ENCODE assay signal across 9 cellular contexts in genomic region chr1:79239840-79240239, GRCh38.
"Had no signal": no experiment of that assay in that cellular context is flagged by ENCODE, and none has a peak within 500 bp of the region (broad histone marks: within the 10 kb centered on the region; RNA-seq: fewer than 3 reads in every experiment).

No MANE protein-coding gene starts in this region.

- ATAC-seq: HCT116 had no signal

- H3K27me3 Mint-ChIP-seq: IgD-negative memory B cell had no signal

- H3K4me3 Mint-ChIP-seq: IgD-negative memory B cell had no signal

- H3K4me1 Mint-ChIP-seq: IgD-negative memory B cell had no signal

- H3K9me3 ChIP-seq: HAP-1 had no signal

- H3K9ac ChIP-seq: GM23248, KMS-11 had no signal

- H3K4me2 ChIP-seq: KMS-11 had no signal

- H3K36me3 Mint-ChIP-seq: IgD-negative memory B cell had no signal

- H3K4me3 ChIP-seq: GM23248, HAP-1 had no signal

- H2AFZ ChIP-seq: GM23248 had no signal

- H3K27ac Mint-ChIP-seq: IgD-negative memory B cell had no signal

- DNase-seq: GM23248, GOT3, H7, KBM-7 had no signal

- H3K4me1 ChIP-seq: HAP-1 had no signal

- FAIRE-seq: HTR-8/SVneo had no signal

- H3K27ac ChIP-seq: GM23248, KMS-11 had no signal

- H3K36me3 ChIP-seq: HAP-1 had no signal
